8 cellular contexts compared by ENCODE assay signal in genomic region chr12:41188058-41188840, GRCh38. TPM values are rescaled to one million over a fixed set of nuclear protein-coding genes. Genes with fewer than 3 reads are reported as not detected.
DNase-seq lines count a peak whose midpoint lies in the region; ATAC-seq and TF ChIP-seq lines count a peak whose summit lies in the region.

Gene PDZRN4, plus strand, starts transcription at chr12:41188320.

- H3K4me1 Mint-ChIP-seq in stimulated activated naive CD8-positive, alpha-beta T cell treated with anti-CD3 and anti-CD28 coated beads, Interleukin-15, amount 100 ng/mL, for 72 hours: peaks cover 16% of the 10 kb centered on the region

- H3K36me3 ChIP-seq in HUES6 (ENCODE audit: control insufficient read depth, insufficient read depth, low read length) (no peaks in the 10 kb centered on the region), mammary epithelial cell (ENCODE audit: insufficient read depth, low read length) (no peaks in the 10 kb centered on the region)

- H3K27ac ChIP-seq in HUES6 (ENCODE audit: low read depth, low read length): no peak within 1 kb of the TSS
- H3K27ac ChIP-seq in mammary epithelial cell (ENCODE audit: insufficient read depth, low read depth, low read length): no peak within 1 kb of the TSS
- H3K27ac ChIP-seq in RWPE1: no peak within 1 kb of the TSS

- no peaks in the 10 kb centered on the region for H4K20me1 ChIP-seq in mammary epithelial cell (ENCODE audit: insufficient read depth, low read length)

- H3K27ac Mint-ChIP-seq in stimulated activated naive CD8-positive, alpha-beta T cell treated with anti-CD3 and anti-CD28 coated beads, Interleukin-15, amount 100 ng/mL, for 72 hours: no peak within 1 kb of the TSS

- no peaks in the 10 kb centered on the region for H3K79me2 ChIP-seq in mammary epithelial cell (ENCODE audit: insufficient read depth, low read length)

- H3K4me3 ChIP-seq in HUES6 (ENCODE audit: low read depth, low read length) (peak within 1 kb of the TSS; percentile 62), mammary epithelial cell (replicated peaks in 1 of 3; ENCODE audit: insufficient read depth in 1 of 3, low read depth in 2 of 3, low read length in 3 of 3) (peak within 1 kb of the TSS in 1 of 3 experiments; percentile 13)

- H3K4me1 ChIP-seq in HUES6 (ENCODE audit: control insufficient read depth, insufficient read depth, low read length) (peaks cover 11% of the 10 kb centered on the region), mammary epithelial cell (ENCODE audit: insufficient read depth, low read length) (peaks cover 15% of the 10 kb centered on the region)

- H3K4me3 Mint-ChIP-seq in stimulated activated naive CD8-positive, alpha-beta T cell treated with anti-CD3 and anti-CD28 coated beads, Interleukin-15, amount 100 ng/mL, for 72 hours: no peak within 1 kb of the TSS

- intact Hi-C loops in mammary epithelial cell (cut with micrococcal nuclease): no loop called here

- ATAC-seq in left lobe of liver (peak; percentile 26), HG02852 (IDR thresholded peaks at IDR 0.05; ENCODE audit: unreplicated experiment) (no peak), GM18867 (IDR thresholded peaks at IDR 0.05; ENCODE audit: unreplicated experiment) (no peak)
- ATAC-seq in stimulated activated naive CD8-positive, alpha-beta T cell treated with anti-CD3 and anti-CD28 coated beads, Interleukin-15, amount 100 ng/mL, for 72 hours: peak; percentile 48

- BruUV-seq in mammary epithelial cell (replicated peaks; lab: Mats Ljungman, UMichigan): no TSS peak

- H2AFZ ChIP-seq in mammary epithelial cell (ENCODE audit: low read depth, low read length): peak within 1 kb of the TSS; percentile 50

- TF ChIP-seq CTCF in mammary epithelial cell (conservative IDR thresholded peaks at IDR 0.05 in 1 of 2, IDR thresholded peaks at IDR 0.05 in 1 of 2; ENCODE audit: extremely low read depth in 1 of 2, insufficient read depth in 1 of 2, low read depth in 1 of 2, low read length in 2 of 2) (no peak), RWPE1 (conservative IDR thresholded peaks at IDR 0.05; ENCODE audit: low read depth) (no peak)

- WGBS in mammary epithelial cell (ENCODE audit: low coverage, missing lambda C conversion rate): 84% methylated on average over 5 of the region's 67 CpGs

- CTCF ChIA-PET in mammary epithelial cell (lab: Charles Lee; ENCODE audit: low non-redundant PET) (interaction anchor here (0.9 kb wide), 1 partner anchor 12 kb away, joined by 6 read pairs; no protein-coding TSS in a partner anchor), RWPE1 (lab: Yijun Ruan, JAX) (interaction anchor here (0.6 kb wide), 1 partner anchor 519 kb away, joined by 3 read pairs; no protein-coding TSS in a partner anchor)

- in situ Hi-C loops in mammary epithelial cell (cut with MboI; ENCODE audit: low sequenced_read_pairs in 2 of 2): no loop called here

- H3K9ac ChIP-seq in HUES6 (ENCODE audit: low read length) (no peak within 1 kb of the TSS), mammary epithelial cell (ENCODE audit: insufficient read depth, low read length) (no peak within 1 kb of the TSS)

- H3K27me3 Mint-ChIP-seq in stimulated activated naive CD8-positive, alpha-beta T cell treated with anti-CD3 and anti-CD28 coated beads, Interleukin-15, amount 100 ng/mL, for 72 hours: peaks cover 43% of the 10 kb centered on the region

- DNase-seq in mammary epithelial cell (peak; percentile 3), left lobe of liver (ENCODE audit: low spot score) (no peak), RWPE1 (ENCODE audit: low spot score) (no peak), NOMO-1 (lab: John Stamatoyannopoulos, UW; ENCODE audit: unreplicated experiment in 2 of 2) (no peak)
- DNase-seq in stimulated activated naive CD8-positive, alpha-beta T cell treated with anti-CD3 and anti-CD28 coated beads, Interleukin-15, amount 100 ng/mL, for 72 hours: no peak

- POLR2A ChIA-PET in RWPE1 (lab: Yijun Ruan, JAX; ENCODE audit: low non-redundant PET): no interaction called here

- peak within 1 kb of the TSS; percentile 51 for H3K4me2 ChIP-seq in mammary epithelial cell (ENCODE audit: insufficient read depth, low read depth, low read length)

- no peaks in the 10 kb centered on the region for H3K9me3 Mint-ChIP-seq in stimulated activated naive CD8-positive, alpha-beta T cell treated with anti-CD3 and anti-CD28 coated beads, Interleukin-15, amount 100 ng/mL, for 72 hours

- dilution Hi-C loops in mammary epithelial cell (cut with HindIII; ENCODE audit: low sequenced_read_pairs): no loop called here

- no peaks in the 10 kb centered on the region for H3K9me3 ChIP-seq in HUES6 (ENCODE audit: control insufficient read depth, insufficient read depth, low read depth, low read length)
- H3K9me3 ChIP-seq in mammary epithelial cell (replicated peaks; ENCODE audit: insufficient read depth, low read length): no peaks in the 10 kb centered on the region

- H3K27me3 ChIP-seq in HUES6 (ENCODE audit: control insufficient read depth, insufficient read depth, low read length) (peaks cover 59% of the 10 kb centered on the region), mammary epithelial cell (ENCODE audit: insufficient read depth, low read length) (peaks cover 36% of the 10 kb centered on the region)

RNA-seq across cellular contexts. Expression of gene PDZRN4, which starts in this region (rescaled TPM):
- total RNA-seq in mammary epithelial cell (not detected), left lobe of liver (0.20 TPM)
- polyA plus RNA-seq in mammary epithelial cell: not detected
- not detected for polyA minus RNA-seq in mammary epithelial cell

Comparison
In these comparisons a context has a peak if more than half of its experiments do, and no peak if none do; other contexts are left out.
1. Peak in DNase-seq and H3K4me2 ChIP-seq in mammary epithelial cell; RNA of the gene not detected or under 1 TPM.
2. Peak in ATAC-seq in left lobe of liver; RNA of the gene not detected or under 1 TPM.